Comparison of ENCODE assay signal across 8 cellular contexts in the genomic region with DNA sequence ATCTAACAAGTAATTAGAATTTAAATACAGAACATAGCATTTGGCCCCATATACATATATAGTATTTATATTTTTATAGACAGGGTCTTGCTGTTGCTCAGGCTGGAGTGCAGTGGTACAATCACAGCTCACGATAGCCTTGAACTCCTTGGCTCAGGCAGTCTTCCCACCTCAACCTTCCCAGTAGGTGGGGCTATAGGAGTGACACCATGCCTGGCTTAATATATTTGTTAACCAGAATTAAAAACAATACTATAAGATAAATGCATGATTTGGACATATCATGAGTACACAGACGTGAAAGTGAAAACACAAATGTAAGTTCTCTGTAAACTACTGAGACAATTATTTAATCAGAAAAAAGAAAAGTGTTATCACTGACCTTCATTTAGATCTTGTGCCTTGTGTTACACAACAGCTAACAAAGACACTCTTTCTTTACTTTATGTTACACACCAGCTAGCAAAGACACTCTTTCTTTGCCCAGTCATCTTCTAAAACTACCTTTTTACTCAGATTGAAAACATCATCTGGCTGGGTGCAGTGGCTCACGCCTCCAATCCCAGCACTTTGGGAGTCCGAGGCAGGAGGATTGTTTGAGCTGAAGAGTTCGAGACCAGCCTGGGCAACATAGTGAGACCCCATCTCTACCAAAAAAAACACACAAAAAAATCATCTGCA. TPM values are rescaled to one million over a fixed set of nuclear protein-coding genes. Genes with fewer than 3 reads are reported as not detected.
A peak's percentile ranks its signal among the peaks of the same experiment; 100 is the strongest.
DNase-seq lines count a peak whose midpoint lies in the region; FAIRE-seq and TF ChIP-seq lines count a peak whose summit lies in the region.

No MANE protein-coding gene starts in this region.

- H3K4me3 ChIP-seq in DOHH2 (ENCODE audit: low read length) (no peak overlapping the region), bronchial epithelial cell (ENCODE audit: low read depth, low read length) (no peak overlapping the region)
- H3K4me3 ChIP-seq in effector memory CD4-positive, alpha-beta T cell (ENCODE audit: insufficient read depth, low read depth, low read length, poor library complexity, severe bottlenecking): no peak overlapping the region

- no peaks in the 10 kb centered on the region for H3K4me1 ChIP-seq in DOHH2 (ENCODE audit: control insufficient read depth, low read length)
- H3K4me1 ChIP-seq in effector memory CD4-positive, alpha-beta T cell (ENCODE audit: control insufficient read depth, insufficient read depth, low read length, poor library complexity, severe bottlenecking): no peaks in the 10 kb centered on the region

- no peaks in the 10 kb centered on the region for H3K27me3 ChIP-seq in DOHH2 (ENCODE audit: control insufficient read depth, low read length)
- H3K27me3 ChIP-seq in bronchial epithelial cell (ENCODE audit: control insufficient read depth, insufficient read depth, low read length): no peaks in the 10 kb centered on the region
- no peaks in the 10 kb centered on the region for H3K27me3 ChIP-seq in effector memory CD4-positive, alpha-beta T cell (replicated peaks; ENCODE audit: control insufficient read depth, insufficient read depth, low read length, poor library complexity, severe bottlenecking)

- no peaks in the 10 kb centered on the region for H3K27me3 Mint-ChIP-seq in nephron progenitor cell (ENCODE audit: low read depth, poor library complexity)

- H3K9me3 ChIP-seq in DOHH2 (ENCODE audit: control insufficient read depth, insufficient read depth, low read length): no peaks in the 10 kb centered on the region
- no peaks in the 10 kb centered on the region for H3K9me3 ChIP-seq in effector memory CD4-positive, alpha-beta T cell (ENCODE audit: control insufficient read depth, low read length)

- TF ChIP-seq CTCF in DOHH2 (IDR thresholded peaks at IDR 0.05; ENCODE audit: low read depth, low read length, poor library complexity, severe bottlenecking): peak; percentile 9
- peak; percentile 41; the same call in 1 of the 2 replicates for TF ChIP-seq CTCF in LNCAP (IDR thresholded peaks at IDR 0.05)
- peak; percentile 24 for TF ChIP-seq CTCF in bronchial epithelial cell (IDR thresholded peaks at IDR 0.05; ENCODE audit: insufficient read depth, low read length, severe bottlenecking)
- TF ChIP-seq CTCF in nephron progenitor cell (IDR thresholded peaks at IDR 0.05): peak; percentile 15

- no peaks in the 10 kb centered on the region for H3K79me2 ChIP-seq in DOHH2 (ENCODE audit: control insufficient read depth, low read length)

- H4K20me1 ChIP-seq in DOHH2 (ENCODE audit: control insufficient read depth, insufficient read depth, low read depth, low read length): no peaks in the 10 kb centered on the region

- DNase-seq in bronchial epithelial cell (ENCODE audit: low read depth) (peak; percentile 24), nephron progenitor cell (no peak), SW480 (ENCODE audit: low spot score) (no peak), GOT3 (lab: John Stamatoyannopoulos, UW) (no peak), NCI-H69 (lab: John Stamatoyannopoulos, UW) (no peak)
- no peak for DNase-seq in effector memory CD4-positive, alpha-beta T cell

- peaks cover 7% of the 10 kb centered on the region for H3F3A ChIP-seq in DOHH2 (ENCODE audit: control insufficient read depth, insufficient read depth)

- H3K27ac Mint-ChIP-seq in nephron progenitor cell: no peak overlapping the region

- H3K9me2 ChIP-seq in DOHH2 (replicated peaks; ENCODE audit: control insufficient read depth, low read length): no peaks in the 10 kb centered on the region

- H3K9me3 Mint-ChIP-seq in nephron progenitor cell: no peaks in the 10 kb centered on the region

- H3K36me3 ChIP-seq in DOHH2 (ENCODE audit: control insufficient read depth, low read length) (peaks cover 62% of the 10 kb centered on the region), bronchial epithelial cell (ENCODE audit: control insufficient read depth, insufficient read depth, low read length) (peaks cover 33% of the 10 kb centered on the region)
- H3K36me3 ChIP-seq in effector memory CD4-positive, alpha-beta T cell (ENCODE audit: control insufficient read depth, insufficient read depth, low read length): peaks cover 55% of the 10 kb centered on the region

- H3K4me3 Mint-ChIP-seq in nephron progenitor cell: no peak overlapping the region

- peaks cover 7% of the 10 kb centered on the region for H3K4me1 Mint-ChIP-seq in nephron progenitor cell

- H3K36me3 Mint-ChIP-seq in nephron progenitor cell (ENCODE audit: low read depth): peaks cover 49% of the 10 kb centered on the region

- no peak overlapping the region for H3K4me2 ChIP-seq in DOHH2 (ENCODE audit: low read length)

- no peak overlapping the region for H3K27ac ChIP-seq in DOHH2 (ENCODE audit: low read depth, low read length)
- no peak overlapping the region for H3K27ac ChIP-seq in effector memory CD4-positive, alpha-beta T cell (ENCODE audit: insufficient read depth, low read length, poor library complexity, severe bottlenecking)

- FAIRE-seq in bronchial epithelial cell (lab: Jason Lieb, UNC): no peak

RNA-seq across cellular contexts. Expression of a gene that starts 22.6 kb away (rescaled TPM):
- total RNA-seq in bronchial epithelial cell: 108 and 152 TPM in 2 replicates

RNA-seq across cellular contexts. Expression of a gene that starts 30.2 kb away (rescaled TPM):
- 13.4 and 19.1 TPM in 2 replicates for total RNA-seq in bronchial epithelial cell
